In genomic region chr1:46199233-46199749, GRCh38 we compare ENCODE assay signal across 9 cellular contexts. TPM values are rescaled to one million over a fixed set of nuclear protein-coding genes. Genes with fewer than 3 reads are reported as not detected.
DNase-seq lines count a peak whose midpoint lies in the region; ATAC-seq and TF ChIP-seq lines count a peak whose summit lies in the region.
"Had no signal": no experiment of that assay in that cellular context is flagged by ENCODE, and none has a peak within 500 bp of the region (broad histone marks: within the 10 kb centered on the region; RNA-seq: fewer than 3 reads in every experiment).

No MANE protein-coding gene starts in this region.

- peaks cover 11% of the 10 kb centered on the region for H3K79me2 ChIP-seq in neural progenitor cell (ENCODE audit: low read depth)

- no peaks in the 10 kb centered on the region for H3K9me3 ChIP-seq in ES-I3 (ENCODE audit: control insufficient read depth, insufficient read depth, low read length)
- no peaks in the 10 kb centered on the region for H3K9me3 ChIP-seq in colonic mucosa
- no peaks in the 10 kb centered on the region for H3K9me3 ChIP-seq in neural progenitor cell (ENCODE audit: low read depth)

- H3K27me3 Mint-ChIP-seq in neural progenitor cell (ENCODE audit: insufficient read depth, low read depth), result peaks cover 3% of the 10 kb centered on the region

- H3K27me3 ChIP-seq in colonic mucosa, result no peaks in the 10 kb centered on the region
- peaks cover 4% of the 10 kb centered on the region for H3K27me3 ChIP-seq in neural progenitor cell

- peaks cover 7% of the 10 kb centered on the region for H3K4me1 ChIP-seq in ES-I3 (ENCODE audit: insufficient read depth, low read length)
- peaks cover 11% of the 10 kb centered on the region for H3K4me1 ChIP-seq in colonic mucosa
- H3K4me1 ChIP-seq in neural progenitor cell, result peaks cover 7% of the 10 kb centered on the region

- peak overlapping the region; percentile 83 for H3K4me3 Mint-ChIP-seq in neural progenitor cell

- intact Hi-C loops in colonic mucosa (cut with DNase I), result no loop called here

- H3K4me3 ChIP-seq in colonic mucosa (peak overlapping the region; percentile 61), neural progenitor cell (peak overlapping the region; percentile 89)

- no peak for TF ChIP-seq CTCF in colonic mucosa (IDR thresholded peaks at IDR 0.05)
- TF ChIP-seq CTCF in neural progenitor cell (IDR thresholded peaks at IDR 0.05), result no peak

- H4K20me1 ChIP-seq in neural progenitor cell (ENCODE audit: low read depth), result peaks cover 5% of the 10 kb centered on the region

- H3K4me1 Mint-ChIP-seq in neural progenitor cell, result peaks cover 28% of the 10 kb centered on the region

- H3K27ac ChIP-seq in colonic mucosa, result no peak overlapping the region
- H3K27ac ChIP-seq in neural progenitor cell, result no peak overlapping the region

- no peak overlapping the region for H2AFZ ChIP-seq in neural progenitor cell (replicated peaks)

- DNase-seq in NAMALWA (ENCODE audit: low spot score) (peak; percentile 19), colonic mucosa (no peak), neural progenitor cell (ENCODE audit: low spot score) (no peak), NCI-H774 (lab: John Stamatoyannopoulos, UW) (no peak)
- DNase-seq: stimulated activated naive B cell treated with anti-CD40 and anti-IgM and Interleukin-4, amounts not matched to agents 10 μg/mL and 1 μg/mL and 100 μg/mL, for 72 hours had no signal

- H3K27ac Mint-ChIP-seq in neural progenitor cell, result no peak overlapping the region

- peaks cover 26% of the 10 kb centered on the region for H3F3A ChIP-seq in neural progenitor cell (ENCODE audit: low read depth)

- ATAC-seq in GM21737 (IDR thresholded peaks at IDR 0.05; ENCODE audit: unreplicated experiment), result no peak
- no peak for ATAC-seq in HG02884 (IDR thresholded peaks at IDR 0.05; ENCODE audit: unreplicated experiment)
- no peak for ATAC-seq in HG03521 (IDR thresholded peaks at IDR 0.05; ENCODE audit: unreplicated experiment)

- H3K36me3 ChIP-seq in ES-I3 (ENCODE audit: insufficient read depth, low read length) (no peaks in the 10 kb centered on the region), colonic mucosa (no peaks in the 10 kb centered on the region), neural progenitor cell (no peaks in the 10 kb centered on the region)

- no peaks in the 10 kb centered on the region for H3K9me3 Mint-ChIP-seq in neural progenitor cell
- H3K9me3 Mint-ChIP-seq: stimulated activated naive B cell treated with anti-CD40 and anti-IgM and Interleukin-4, amounts not matched to agents 10 μg/mL and 1 μg/mL and 100 μg/mL, for 72 hours had no signal

- peak overlapping the region; percentile 31; the same call in 1 of the 2 replicates for H3K9ac ChIP-seq in ES-I3 (ENCODE audit: low read depth, low read length)
- H3K9ac ChIP-seq in colonic mucosa (ENCODE audit: low read depth in 2 of 2, low read length in 2 of 2), result no peak overlapping the region
- no peak overlapping the region for H3K9ac ChIP-seq in neural progenitor cell

- H3K36me3 Mint-ChIP-seq in neural progenitor cell, result peaks cover 2% of the 10 kb centered on the region

- H3K4me2 ChIP-seq in neural progenitor cell, result peak overlapping the region; percentile 98

RNA-seq across cellular contexts. Expression of gene POMGNT1, which starts 1.1 kb away (rescaled TPM):
- total RNA-seq in colonic mucosa (10 to 100 TPM; 20.9 to 38.9 TPM), neural progenitor cell (ENCODE audit: low replicate concordance) (55.7 and 73.4 TPM in 2 replicates)

RNA-seq across cellular contexts. Expression of gene LURAP1, which starts 3.8 kb away (rescaled TPM):
- total RNA-seq in colonic mucosa (1 to 10 TPM in 1 of 2 donors, under 1 TPM in 1; 0.80 to 1.1 TPM), neural progenitor cell (ENCODE audit: low replicate concordance) (4.0 and 6.2 TPM in 2 replicates)

RNA-seq across cellular contexts. Expression of gene P3R3URF, which starts 23.0 kb away (rescaled TPM):
- total RNA-seq in colonic mucosa (not detected), neural progenitor cell (ENCODE audit: low replicate concordance) (not detected in 2 replicates)

RNA-seq across cellular contexts. Expression of gene TSPAN1, which starts 24.4 kb away (rescaled TPM):
- total RNA-seq in colonic mucosa, result 1,000 to 10,000 TPM; 1,021 to 1,136 TPM
- not detected in 2 replicates for total RNA-seq in neural progenitor cell (ENCODE audit: low replicate concordance)

RNA-seq across cellular contexts. Expression of gene RAD54L, which starts 48.3 kb away (rescaled TPM):
- 10 to 100 TPM in 1 of 2 donors, 1 to 10 TPM in 1; 5.9 to 27.5 TPM for total RNA-seq in colonic mucosa
- 22.2 and 38.2 TPM in 2 replicates for total RNA-seq in neural progenitor cell (ENCODE audit: low replicate concordance)
